21 cellular contexts compared by ENCODE assay signal in the genomic region with DNA sequence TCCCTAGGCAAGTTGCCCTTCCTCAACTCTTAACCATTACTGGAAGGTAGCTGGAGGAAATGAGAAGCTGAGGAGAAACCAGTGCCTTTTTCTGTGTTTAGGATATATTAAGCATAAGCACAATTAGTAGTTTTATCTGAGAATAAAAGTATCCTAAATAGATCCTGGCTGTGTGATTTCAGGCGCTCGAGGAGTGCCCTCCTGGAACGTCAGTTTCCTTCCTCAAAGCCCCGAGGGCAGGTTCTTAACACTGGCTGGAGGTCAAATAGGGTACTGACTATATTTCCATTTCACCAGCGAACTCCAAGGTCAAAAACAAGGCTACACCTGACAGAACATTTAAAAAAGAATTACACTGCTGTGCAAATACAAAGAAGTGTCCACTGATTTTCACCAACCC. TPM values are rescaled to one million over a fixed set of nuclear protein-coding genes. Genes with fewer than 3 reads are reported as not detected.
A peak's percentile ranks its signal among the peaks of the same experiment; 100 is the strongest.
DNase-seq lines count a peak whose midpoint lies in the region; ATAC-seq and TF ChIP-seq lines count a peak whose summit lies in the region.
"Had no signal": no experiment of that assay in that cellular context is flagged by ENCODE, and none has a peak within 500 bp of the region (broad histone marks: within the 10 kb centered on the region; RNA-seq: fewer than 3 reads in every experiment).

No MANE protein-coding gene starts in this region.

- in situ Hi-C loops in GM13977 (cut with MboI; ENCODE audit: low pct_unique_long_range_greater_than_20kb, low sequenced_read_pairs, unreplicated experiment) = no loop called here

- DNase-seq in CD4-positive, alpha-beta memory T cell = no peak
- DNase-seq in T-helper 17 cell (no peak), immature natural killer cell (no peak), sigmoid colon (no peak), SJCRH30 (no peak), GM13977 (ENCODE audit: low spot score) (no peak), T1000 (lab: John Stamatoyannopoulos, UW) (no peak)
- DNase-seq: activated gamma-delta T cell; aorta; DMS 273 treated with DMSO at 0.1 percent for 48 hours; GDM1; hypothalamus; Kasumi-1; NCI-H1105 treated with DMSO at 0.1 percent for 48 hours; NCI-H69; SHP77; stimulated activated CD4-positive, alpha-beta T cell treated with anti-CD3 and anti-CD28 coated beads, Interleukin-2, amount 100 ng/mL, for 48 hours had no signal

- peaks cover 9 to 24% (median 14%) of the 10 kb centered on the region in 4 donors for H3K4me1 Mint-ChIP-seq in CD4-positive, alpha-beta memory T cell
- H3K4me1 Mint-ChIP-seq in T-helper 17 cell = peaks cover 16% of the 10 kb centered on the region
- H3K4me1 Mint-ChIP-seq in immature natural killer cell = peaks cover 8 to 22% of the 10 kb centered on the region in 2 donors

- TF ChIP-seq POLR2A in sigmoid colon (IDR thresholded peaks at IDR 0.05) = no peak

- no peaks in the 10 kb centered on the region for H3K36me3 ChIP-seq in CD4-positive, alpha-beta memory T cell (ENCODE audit: insufficient read depth, low read length)
- H3K36me3 ChIP-seq in sigmoid colon = no peaks in the 10 kb centered on the region
- H3K36me3 ChIP-seq in SJCRH30 = no peaks in the 10 kb centered on the region
- H3K36me3 ChIP-seq: ovary had no signal

- no peak for TF ChIP-seq CTCF in sigmoid colon (IDR thresholded peaks at IDR 0.05)
- no peak for TF ChIP-seq CTCF in GM13977 (IDR thresholded peaks at IDR 0.05; ENCODE audit: extremely low read depth, insufficient read depth, missing control alignments)

- no peak overlapping the region for H3K27ac ChIP-seq in CD4-positive, alpha-beta memory T cell (ENCODE audit: low read depth, low read length)
- H3K27ac ChIP-seq in sigmoid colon = peak overlapping the region; percentile 93 to 98 (median 96)
- H3K27ac ChIP-seq in SJCRH30 = no peak overlapping the region
- H3K27ac ChIP-seq: ovary had no signal

- intact Hi-C loops in CD4-positive, alpha-beta memory T cell (cut with micrococcal nuclease) = no loop called here
- intact Hi-C loops in sigmoid colon (cut with DNase I) = no loop called here

- POLR2A ChIA-PET in CD4-positive, alpha-beta memory T cell (lab: Charles Lee; ENCODE audit: partially characterized antibody) = no interaction called here

- H3K27me3 Mint-ChIP-seq in CD4-positive, alpha-beta memory T cell = no peaks in the 10 kb centered on the region
- H3K27me3 Mint-ChIP-seq in T-helper 17 cell (no peaks in the 10 kb centered on the region), immature natural killer cell (ENCODE audit: low read depth in 3 of 3) (peaks cover 0 to 3% (median 3%) of the 10 kb centered on the region in 3 donors)

- no peaks in the 10 kb centered on the region for H3K9me3 ChIP-seq in CD4-positive, alpha-beta memory T cell (ENCODE audit: control insufficient read depth in 1 of 2, low read length in 2 of 2)
- H3K9me3 ChIP-seq in T-helper 17 cell (ENCODE audit: control insufficient read depth, low read length, poor library complexity, severe bottlenecking) = no peaks in the 10 kb centered on the region
- no peaks in the 10 kb centered on the region for H3K9me3 ChIP-seq in sigmoid colon
- 0 out of 2 replicates have a peak, but pooled peaks cover 2% of the 10 kb centered on the region for H3K9me3 ChIP-seq in SJCRH30 (replicated peaks)
- H3K9me3 ChIP-seq: ovary had no signal

- ATAC-seq in T-helper 17 cell (no peak), GM19395 (IDR thresholded peaks at IDR 0.05; ENCODE audit: unreplicated experiment) (no peak)
- ATAC-seq: GM12878 had no signal

- CTCF ChIA-PET in CD4-positive, alpha-beta memory T cell (lab: Charles Lee; ENCODE audit: partially characterized antibody) = no interaction called here

- peaks cover 0 to 7% of the 10 kb centered on the region in 2 donors for H3K36me3 Mint-ChIP-seq in CD4-positive, alpha-beta memory T cell
- H3K36me3 Mint-ChIP-seq in T-helper 17 cell (ENCODE audit: low read depth) (no peaks in the 10 kb centered on the region), immature natural killer cell (peaks cover 5 to 8% (median 7%) of the 10 kb centered on the region in 3 donors)

- no peaks in the 10 kb centered on the region for H3K9me3 Mint-ChIP-seq in CD4-positive, alpha-beta memory T cell
- H3K9me3 Mint-ChIP-seq in immature natural killer cell = no peaks in the 10 kb centered on the region
- H3K9me3 Mint-ChIP-seq: endodermal cell had no signal

- peaks cover 7% of the 10 kb centered on the region for H3K4me1 ChIP-seq in CD4-positive, alpha-beta memory T cell (ENCODE audit: insufficient read depth, low read length)
- H3K4me1 ChIP-seq in sigmoid colon = peaks cover 0 to 65% (median 55%) of the 10 kb centered on the region in 4 donors
- peaks cover 16% of the 10 kb centered on the region; the same call in 1 of the 2 replicates for H3K4me1 ChIP-seq in SJCRH30

- H3K4me3 ChIP-seq in CD4-positive, alpha-beta memory T cell (ENCODE audit: low read length in 2 of 2) = no peak overlapping the region
- H3K4me3 ChIP-seq in sigmoid colon = peak overlapping the region in 2 of 4 donors; percentile 71 to 78
- no peak overlapping the region for H3K4me3 ChIP-seq in SJCRH30
- H3K4me3 ChIP-seq: GM12878, ovary had no signal

- WGBS in sigmoid colon, 2 donors = 85% methylated on average over 5 of the region's 5 CpGs

- H3K27ac Mint-ChIP-seq in CD4-positive, alpha-beta memory T cell = peak overlapping the region in 1 of 7 donors; percentile 73
- H3K27ac Mint-ChIP-seq in T-helper 17 cell = peak overlapping the region; percentile 34
- no peak overlapping the region for H3K27ac Mint-ChIP-seq in immature natural killer cell

- TF ChIP-seq EP300 in sigmoid colon (IDR thresholded peaks at IDR 0.05) = no peak

- H3K4me3 Mint-ChIP-seq in CD4-positive, alpha-beta memory T cell = peak overlapping the region; percentile 35 to 96 (median 76)
- H3K4me3 Mint-ChIP-seq in T-helper 17 cell (peak overlapping the region; percentile 96), immature natural killer cell (peak overlapping the region in 4 of 5 donors; percentile 24 to 88 (median 57))

- H3K27me3 ChIP-seq in CD4-positive, alpha-beta memory T cell (ENCODE audit: insufficient read depth, low read length) = no peaks in the 10 kb centered on the region
- H3K27me3 ChIP-seq in sigmoid colon (no peaks in the 10 kb centered on the region), SJCRH30 (no peaks in the 10 kb centered on the region)
- H3K27me3 ChIP-seq: ovary had no signal

RNA-seq across cellular contexts. Expression of a gene that starts 1.5 kb away (rescaled TPM):
- 1 to 10 TPM; 3.1 to 4.4 TPM for total RNA-seq in CD4-positive, alpha-beta memory T cell
- under 1 TPM; 0.03 to 0.50 TPM for polyA plus RNA-seq in CD4-positive, alpha-beta memory T cell
- total RNA-seq in T-helper 17 cell (10 to 100 TPM in 1 of 2 donors, 1 to 10 TPM in 1; 4.5 to 10.9 TPM), sigmoid colon (100 to 1,000 TPM; 121 to 218 (median 188) TPM)
- polyA plus RNA-seq in immature natural killer cell (under 1 TPM in 1 of 3 donors, not detected in 2; 0.13 TPM), sigmoid colon (1 to 10 TPM; 1.8 to 6.1 (median 1.8) TPM)
- total RNA-seq in SJCRH30 (2014; rRNA removed; shearing (Covaris generic)) = 12.5 and 13.7 TPM in 2 replicates

Comparison
In these comparisons a context has a peak if more than half of its experiments do, and no peak if none do; other contexts are left out.
1. H3K27ac ChIP-seq: peak in sigmoid colon (4 of 4); none in CD4-positive, alpha-beta memory T cell (single experiment) and SJCRH30 (single experiment).
2. Peak in every context shown above with its lines, with median percentiles within 50 percentile points of each other: H3K4me3 Mint-ChIP-seq.